Comparison of ENCODE assay signal across 25 cellular contexts in genomic region chr1:42359466-42359865, GRCh38.
"Had no signal": no experiment of that assay in that cellular context is flagged by ENCODE, and none has a peak within 500 bp of the region (broad histone marks: within the 10 kb centered on the region; RNA-seq: fewer than 3 reads in every experiment).

No MANE protein-coding gene starts in this region.

- DNase-seq: activated B cell treated with CpG ODN at 0.5 μM for 24 hours; activated CD4-positive, alpha-beta memory T cell treated with anti-CD3 and anti-CD28 coated beads for 36 hours; activated CD4-positive, alpha-beta T cell treated with anti-CD3 and anti-CD28 coated beads for 1 hour; activated CD4-positive, alpha-beta T cell treated with anti-CD3 and anti-CD28 coated beads, Interleukin-2, amount 10 ng/mL, durations not matched to agents 7 days and 5 days; activated CD8-positive, alpha-beta memory T cell treated with anti-CD3 and anti-CD28 coated beads for 24 hours; activated effector memory CD4-positive, alpha-beta T cell treated with anti-CD3 and anti-CD28 coated beads, Interleukin-2, amount 50 U/mL, for 16 hours; activated naive CD4-positive, alpha-beta T cell treated with Interleukin-2 at 50 U/mL for 16 hours; activated T-cell treated with anti-CD3 and anti-CD28 coated beads, Interleukin-2, amount 50 U/mL, for 4 hours; central memory CD4-positive, alpha-beta T cell; MG63; NCI-H1105; NCI-H1436 treated with DMSO at 0.1 percent for 48 hours; NCI-H187; NCI-H2081; NCI-H446; NCI-H748 treated with DMSO at 0.1 percent for 48 hours; RPMI8226; T-cell; T-helper 2 cell; T1000 had no signal

- H3K4me1 ChIP-seq: breast epithelium had no signal

- FAIRE-seq: TTC549 had no signal

- H3K9me3 ChIP-seq: breast epithelium, MG63 had no signal

- H3K27me3 ChIP-seq: breast epithelium, MG63 had no signal

- H3K36me3 ChIP-seq: breast epithelium, MG63 had no signal

- ATAC-seq: activated naive CD4-positive, alpha-beta T cell treated with anti-CD3 and anti-CD28 coated beads, Interleukin-2, amount 50 U/mL, for 72 hours; Right ventricle myocardium inferior; T-cell had no signal

- H3K4me3 ChIP-seq: breast epithelium, MG63, SK-N-MC had no signal

- H3K27ac ChIP-seq: breast epithelium, SK-N-MC had no signal
